Comparison of ENCODE assay signal across 9 cellular contexts in the genomic region with DNA sequence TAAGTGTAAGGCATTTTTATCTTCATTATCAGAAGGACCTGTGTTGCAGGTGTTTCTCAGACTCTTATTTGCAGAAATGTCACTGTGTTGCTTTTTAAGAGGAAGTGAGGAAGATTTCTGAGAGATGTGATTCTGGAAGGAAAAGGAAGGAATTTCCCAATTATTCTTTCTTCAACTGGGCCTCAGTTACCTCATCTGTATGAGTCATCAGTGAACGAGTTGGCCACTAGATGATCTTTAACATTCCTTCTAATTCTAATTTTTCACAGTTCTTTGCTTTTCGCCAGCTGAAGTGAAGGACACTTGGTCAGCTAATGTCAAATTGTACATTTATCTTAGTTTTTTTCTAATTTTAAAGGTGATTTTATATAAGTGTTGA. TPM values are rescaled to one million over a fixed set of nuclear protein-coding genes. Genes with fewer than 3 reads are reported as not detected.
DNase-seq lines count a peak whose midpoint lies in the region; TF ChIP-seq lines count a peak whose summit lies in the region.
"Had no signal": no experiment of that assay in that cellular context is flagged by ENCODE, and none has a peak within 500 bp of the region (broad histone marks: within the 10 kb centered on the region; RNA-seq: fewer than 3 reads in every experiment).

No MANE protein-coding gene starts in this region.

- DNase-seq in CD1c-positive myeloid dendritic cell (ENCODE audit: extremely low spot score) (peak; percentile 85), NOMO-1 treated with DMSO at 0.1 percent for 48 hours (lab: John Stamatoyannopoulos, UW; ENCODE audit: unreplicated experiment) (peak; percentile 59), epithelial cell of esophagus (ENCODE audit: low read depth) (peak; percentile 54), osteoblast (ENCODE audit: insufficient read length, low spot score, missing footprints) (no peak), SW 1271 (lab: John Stamatoyannopoulos, UW) (no peak), NCI-H1694 (lab: John Stamatoyannopoulos, UW) (no peak), hepatic stellate cell (ENCODE audit: low spot score) (no peak)
- DNase-seq in stimulated activated CD4-positive, alpha-beta T cell treated with anti-CD3 and anti-CD28 coated beads, Interleukin-2, amount 100 ng/mL, for 48 hours: no peak

- H3K4me1 ChIP-seq in osteoblast (ENCODE audit: insufficient read depth, low read length): peaks cover 39% of the 10 kb centered on the region

- H3K27me3 ChIP-seq in osteoblast (ENCODE audit: insufficient read depth, low read length): no peaks in the 10 kb centered on the region

- peak overlapping the region; percentile 81 for H3K27ac ChIP-seq in osteoblast (ENCODE audit: low read depth, low read length)

- TF ChIP-seq CTCF in epithelial cell of esophagus (IDR thresholded peaks at IDR 0.05; ENCODE audit: insufficient read depth, low read depth, low read length, missing control alignments): no peak
- no peak for TF ChIP-seq CTCF in osteoblast (IDR thresholded peaks at IDR 0.05; ENCODE audit: extremely low read depth, low read depth, low read length)

- H3K36me3 ChIP-seq in osteoblast (ENCODE audit: insufficient read depth, low read length): no peaks in the 10 kb centered on the region

- no peaks in the 10 kb centered on the region for H4K20me1 ChIP-seq in osteoblast (ENCODE audit: insufficient read depth, low read length)

- peak overlapping the region; percentile 23 for H3K4me2 ChIP-seq in osteoblast (ENCODE audit: insufficient read depth, low read length)

- H3K9me3 ChIP-seq in osteoblast (ENCODE audit: low read depth, low read length): no peaks in the 10 kb centered on the region

- no peaks in the 10 kb centered on the region for H3K79me2 ChIP-seq in osteoblast (ENCODE audit: insufficient read depth, low read length)

- no peak overlapping the region for H2AFZ ChIP-seq in osteoblast (ENCODE audit: low read length)

- no peak overlapping the region for H3K4me3 ChIP-seq in epithelial cell of esophagus (ENCODE audit: low read length)
- no peak overlapping the region for H3K4me3 ChIP-seq in osteoblast (ENCODE audit: insufficient read depth, low read length)

RNA-seq across cellular contexts. Expression of a gene that starts 28.9 kb away (rescaled TPM):
- 48.9 and 52.5 TPM in 2 replicates for total RNA-seq in osteoblast
- total RNA-seq: activated T-helper 2 cell treated with anti-CD3 and anti-CD28 coated beads, Interferon-gamma antibody, Interleukin-2, Interleukin-4, amounts not matched to agents 10 μg/mL and 5 μg/mL and 100 μg/mL, durations not matched to agents 14 hours and 24 hours and 36 hours had no signal

Comparison
In these comparisons a context has a peak if more than half of its experiments do, and no peak if none do; other contexts are left out.
1. DNase-seq: peak in CD1c-positive myeloid dendritic cell (single experiment), NOMO-1 treated with DMSO at 0.1 percent for 48 hours (single experiment) and epithelial cell of esophagus (single experiment); none in osteoblast (single experiment), SW 1271 (0 of 2), NCI-H1694 (single experiment), hepatic stellate cell (single experiment) and stimulated activated CD4-positive, alpha-beta T cell treated with anti-CD3 and anti-CD28 coated beads, Interleukin-2, amount 100 ng/mL, for 48 hours (0 of 2).